8 cellular contexts compared by ENCODE assay signal in the genomic region with DNA sequence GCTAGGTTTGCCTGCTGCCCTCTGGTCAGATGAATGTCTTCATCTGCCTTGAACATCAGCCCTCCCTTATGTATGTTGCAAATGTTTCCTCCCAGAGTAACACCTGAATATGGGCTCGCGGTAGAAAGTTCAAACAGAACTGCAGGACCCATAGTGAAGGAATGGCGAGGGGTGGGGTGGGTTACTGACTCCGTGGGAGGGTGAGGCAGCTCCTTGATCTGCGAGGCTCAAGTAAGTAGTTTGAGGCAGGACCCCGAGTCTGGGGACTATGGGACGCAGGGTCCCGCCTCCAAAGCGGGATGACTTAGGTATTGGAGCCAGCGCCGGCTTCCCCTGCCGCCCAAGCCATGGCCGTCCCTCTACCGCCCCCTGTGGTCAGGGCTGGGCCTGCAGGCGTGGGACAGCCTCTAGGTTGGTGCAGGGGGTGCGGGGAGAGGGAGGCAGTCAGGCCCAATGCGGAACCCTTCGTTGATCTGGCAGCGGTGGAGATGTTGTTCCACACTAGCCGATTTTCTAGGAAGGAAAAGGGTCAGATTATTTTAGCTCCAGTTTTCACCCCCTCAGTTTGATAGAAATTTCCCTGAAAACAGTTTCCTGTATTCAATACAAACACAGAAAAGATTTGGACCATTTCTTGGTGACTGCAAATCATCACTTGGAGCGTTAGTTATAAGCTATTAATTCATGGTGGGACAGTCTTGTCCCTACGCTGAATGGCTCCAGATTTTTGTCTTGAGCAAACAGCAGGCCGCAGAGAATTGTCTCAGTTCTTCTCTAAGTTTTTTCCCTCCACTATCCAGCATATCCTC.
A peak's percentile ranks its signal among the peaks of the same experiment; 100 is the strongest.
DNase-seq lines count a peak whose midpoint lies in the region; ATAC-seq and TF ChIP-seq lines count a peak whose summit lies in the region.

No MANE protein-coding gene starts in this region.

- CTCF ChIA-PET in Panc1 (lab: Charles Lee), result interaction anchor here (0.5 to 1.6 kb wide), 4 partner anchors 11 to 586 kb away, joined by 3 to 13 read pairs (median 4); no protein-coding TSS in a partner anchor

- H3K4me3 ChIP-seq in Panc1 (ENCODE audit: low read depth in 2 of 2, low read length in 2 of 2) (peak overlapping the region in 1 of 2 experiments; percentile 42; a peak in 2 of 4 replicates), astrocyte of the cerebellum (ENCODE audit: low read depth, low read length) (no peak overlapping the region)

- DNase-seq in Panc1 (ENCODE audit: low read depth, low spot score) (no peak), astrocyte of the cerebellum (ENCODE audit: low read depth) (no peak), kidney tubule cell (ENCODE audit: low spot score) (peak; percentile 43), NCI-H1092 (lab: John Stamatoyannopoulos, UW) (no peak), GDM1 (lab: John Stamatoyannopoulos, UW) (no peak), epidermal melanocyte (ENCODE audit: insufficient read length, low spot score) (no peak)
- peak; percentile 19 for DNase-seq in stimulated activated CD8-positive, alpha-beta memory T cell treated with anti-CD3 and anti-CD28 coated beads, Interleukin-7, amount 100 ng/mL, for 24 hours (ENCODE audit: low read depth)

- no TSS peak for BruUV-seq in Panc1 (replicated peaks; lab: Mats Ljungman, UMichigan)

- no peaks in the 10 kb centered on the region for H3K4me1 ChIP-seq in Panc1 (ENCODE audit: control insufficient read depth, insufficient read depth, low read length)

- ATAC-seq in Panc1, result peak; percentile 99

- H3K27me3 ChIP-seq in Panc1 (ENCODE audit: control insufficient read depth, insufficient read depth, low read length), result no peaks in the 10 kb centered on the region

- intact Hi-C loops in Panc1 (cut with micrococcal nuclease; ENCODE audit: unreplicated experiment), result no loop called here

- peak; percentile 79 for TF ChIP-seq CTCF in GM12873 (IDR thresholded peaks at IDR 0.05; ENCODE audit: insufficient read depth, low read depth, low read length, missing control alignments)
- TF ChIP-seq CTCF in Panc1 (IDR thresholded peaks at IDR 0.05), result peak; percentile 97
- peak; percentile 70 for TF ChIP-seq CTCF in astrocyte of the cerebellum (IDR thresholded peaks at IDR 0.05; ENCODE audit: low read depth, low read length, missing control alignments)

- in situ Hi-C loops in Panc1 (cut with HindIII; ENCODE audit: low pct_unique_long_range_greater_than_20kb, low sequenced_read_pairs) (no loop called here), astrocyte of the cerebellum (cut with HindIII; ENCODE audit: low sequenced_read_pairs) (no loop called here)

- POLR2A ChIA-PET in Panc1 (lab: Charles Lee), result no interaction called here

- no peak overlapping the region for H3K27ac ChIP-seq in Panc1 (ENCODE audit: low read length)

- H3K36me3 ChIP-seq in Panc1 (ENCODE audit: control insufficient read depth, insufficient read depth, low read length), result no peaks in the 10 kb centered on the region

- H3K9me3 ChIP-seq in Panc1 (ENCODE audit: control insufficient read depth, insufficient read depth, low read depth, low read length), result no peaks in the 10 kb centered on the region

Comparison
In these comparisons a context has a peak if more than half of its experiments do, and no peak if none do; other contexts are left out.
1. DNase-seq: peak in kidney tubule cell (single experiment) and stimulated activated CD8-positive, alpha-beta memory T cell treated with anti-CD3 and anti-CD28 coated beads, Interleukin-7, amount 100 ng/mL, for 24 hours (single experiment); none in Panc1 (single experiment), astrocyte of the cerebellum (single experiment), NCI-H1092 (single experiment), GDM1 (single experiment) and epidermal melanocyte (single experiment).
2. Peak in every context shown above with its lines, with median percentiles within 50 percentile points of each other: CTCF ChIP-seq.